ENCODE assay signal across 19 cellular contexts in the genomic region with DNA sequence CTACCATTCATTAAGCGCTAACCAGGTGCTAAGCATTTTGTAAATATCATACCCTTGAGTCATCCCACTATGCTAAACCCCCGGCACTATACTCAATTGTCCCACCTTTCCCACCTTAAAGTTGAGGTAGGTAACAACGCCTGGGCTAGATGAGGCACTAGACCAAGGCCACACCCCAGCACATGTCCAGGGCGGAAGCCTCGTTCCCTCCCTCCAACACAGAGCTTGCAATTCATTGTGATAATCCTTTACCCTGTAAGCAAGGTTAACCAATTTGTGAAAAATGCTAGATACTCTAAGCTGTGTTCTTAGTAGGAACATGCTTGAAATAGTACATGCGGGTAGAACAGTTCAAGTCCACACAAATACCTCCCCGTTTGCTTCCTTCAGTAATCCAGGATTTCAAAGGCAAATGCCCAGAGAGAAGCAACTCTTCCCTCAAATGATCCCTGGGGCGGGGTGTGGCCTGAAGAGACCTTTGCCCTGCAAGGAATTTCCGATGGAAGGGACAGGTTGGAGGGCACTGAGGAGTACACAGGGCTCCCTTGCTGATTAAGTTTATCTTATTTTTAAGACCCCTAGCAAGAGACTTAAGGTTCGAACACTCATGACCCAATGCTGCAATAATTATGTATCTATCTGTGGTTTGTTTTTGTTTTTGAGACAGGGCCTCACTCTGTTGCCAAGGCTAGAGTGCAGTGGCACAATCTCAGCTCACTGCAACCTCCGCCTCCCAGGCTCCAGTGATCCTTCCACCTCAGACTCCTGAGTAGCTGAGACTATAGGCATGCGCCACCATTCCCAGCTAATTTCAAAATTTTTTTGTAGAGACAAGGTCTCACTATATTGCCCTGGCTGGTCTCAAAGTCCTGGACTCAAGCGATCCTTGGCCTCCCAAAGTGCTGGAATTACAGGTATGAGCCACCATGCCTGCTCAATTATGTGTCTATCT. TPM values are rescaled to one million over a fixed set of nuclear protein-coding genes. Genes with fewer than 3 reads are reported as not detected.
"Had no signal": no experiment of that assay in that cellular context is flagged by ENCODE, and none has a peak within 500 bp of the region (broad histone marks: within the 10 kb centered on the region; RNA-seq: fewer than 3 reads in every experiment).

No MANE protein-coding gene starts in this region.

- DNase-seq: activated CD4-positive, alpha-beta T cell treated with anti-CD3 and anti-CD28 coated beads for 1 hour; activated CD4-positive, alpha-beta T cell treated with anti-CD3 and anti-CD28 coated beads, Interleukin-2, amount 50 U/mL, for 4 hours; activated CD8-positive, alpha-beta memory T cell treated with anti-CD3 and anti-CD28 coated beads, Interleukin-2, amount 10 ng/mL, durations not matched to agents 7 days and 5 days; activated naive CD4-positive, alpha-beta T cell treated with anti-CD3 and anti-CD28 coated beads, Interleukin-2, amount 50 U/mL, for 16 hours; activated T-cell treated with anti-CD3 and anti-CD28 coated beads, Interleukin-2, amount 50 U/mL, for 24 hours; dorsolateral prefrontal cortex; hippocampal formation; left lung; mammary epithelial cell; occipital lobe; right cardiac atrium; stimulated activated CD4-positive, alpha-beta T cell treated with anti-CD3 and anti-CD28 coated beads, Interleukin-4, amount 100 ng/mL, for 4 hours; T1000 had no signal

- H3K9me3 Mint-ChIP-seq: activated T-cell treated with anti-CD3 and anti-CD28 coated beads, Interleukin-2, amount 50 U/mL, for 24 hours; nephron; stimulated activated naive CD8-positive, alpha-beta T cell treated with anti-CD3 and anti-CD28 coated beads, Interleukin-15, Interleukin-2, amounts not matched to agents 100 ng/mL and 50 ng/mL, for 24 hours had no signal

- H3K36me3 Mint-ChIP-seq: activated CD8-positive, alpha-beta memory T cell treated with anti-CD3 and anti-CD28 coated beads, Interleukin-2, amount 10 ng/mL, durations not matched to agents 7 days and 5 days had no signal

- H3K4me3 ChIP-seq: dorsolateral prefrontal cortex, esophagus muscularis mucosa, left lung, smooth muscle cell had no signal

- H3K9me3 ChIP-seq: esophagus muscularis mucosa, left lung had no signal

- H3K27ac ChIP-seq: dorsolateral prefrontal cortex, esophagus muscularis mucosa, left lung had no signal

- ATAC-seq: activated CD8-positive, alpha-beta memory T cell treated with anti-CD3 and anti-CD28 coated beads, Interleukin-2, amount 10 ng/mL, durations not matched to agents 7 days and 5 days; left lung; right cardiac atrium had no signal

- H3K27me3 Mint-ChIP-seq: activated T-cell treated with anti-CD3 and anti-CD28 coated beads, Interleukin-2, amount 50 U/mL, for 24 hours; progenitor cell of endocrine pancreas; stimulated activated naive CD8-positive, alpha-beta T cell treated with anti-CD3 and anti-CD28 coated beads, Interleukin-15, Interleukin-2, amounts not matched to agents 100 ng/mL and 50 ng/mL, for 24 hours had no signal

- H3K27me3 ChIP-seq: dorsolateral prefrontal cortex, esophagus muscularis mucosa, left lung had no signal

- H3K36me3 ChIP-seq: esophagus muscularis mucosa, left lung had no signal

- H3K27ac Mint-ChIP-seq: activated CD8-positive, alpha-beta memory T cell treated with anti-CD3 and anti-CD28 coated beads, Interleukin-2, amount 10 ng/mL, durations not matched to agents 7 days and 5 days; activated T-cell treated with anti-CD3 and anti-CD28 coated beads, Interleukin-2, amount 50 U/mL, for 24 hours; progenitor cell of endocrine pancreas; stimulated activated naive CD8-positive, alpha-beta T cell treated with anti-CD3 and anti-CD28 coated beads, Interleukin-15, Interleukin-2, amounts not matched to agents 100 ng/mL and 50 ng/mL, for 24 hours had no signal

- H3K4me3 Mint-ChIP-seq: activated CD8-positive, alpha-beta memory T cell treated with anti-CD3 and anti-CD28 coated beads, Interleukin-2, amount 10 ng/mL, durations not matched to agents 7 days and 5 days; activated T-cell treated with anti-CD3 and anti-CD28 coated beads, Interleukin-2, amount 50 U/mL, for 24 hours; nephron; stimulated activated naive CD8-positive, alpha-beta T cell treated with anti-CD3 and anti-CD28 coated beads, Interleukin-15, Interleukin-2, amounts not matched to agents 100 ng/mL and 50 ng/mL, for 24 hours had no signal

RNA-seq across cellular contexts. Expression of gene RSPH1, which starts 2.6 kb away (rescaled TPM):
- total RNA-seq: activated CD8-positive, alpha-beta memory T cell treated with anti-CD3 and anti-CD28 coated beads, Interleukin-2, amount 10 ng/mL, durations not matched to agents 7 days and 5 days; glomerular endothelial cell; right cardiac atrium; smooth muscle cell had no signal
